In the genomic region with DNA sequence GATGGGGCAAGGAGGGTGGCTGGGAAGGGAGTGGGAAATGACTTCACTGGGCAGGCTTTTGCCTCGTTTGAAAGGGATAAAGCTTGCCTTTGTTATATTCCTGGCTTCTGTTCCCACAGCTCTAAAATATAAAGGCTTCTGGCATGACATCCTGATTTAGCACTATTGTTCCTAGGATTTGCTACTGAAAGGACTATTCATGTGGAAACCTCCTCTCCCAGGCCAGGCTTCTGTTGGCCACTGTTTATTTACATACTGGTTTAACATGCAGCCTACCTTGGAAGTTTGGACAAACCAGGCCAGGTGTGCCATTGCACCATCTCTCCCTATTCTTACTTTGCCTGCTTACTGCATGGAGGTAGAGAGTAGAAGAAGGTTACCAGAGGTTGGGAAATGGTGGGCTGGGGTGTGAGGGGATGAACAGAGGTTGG, we compare ENCODE assay signal across 10 cellular contexts. TPM values are rescaled to one million over a fixed set of nuclear protein-coding genes. Genes with fewer than 3 reads are reported as not detected.
DNase-seq lines count a peak whose midpoint lies in the region; ATAC-seq, FAIRE-seq and TF ChIP-seq lines count a peak whose summit lies in the region.
"Had no signal": no experiment of that assay in that cellular context is flagged by ENCODE, and none has a peak within 500 bp of the region (broad histone marks: within the 10 kb centered on the region; RNA-seq: fewer than 3 reads in every experiment).

No MANE protein-coding gene starts in this region.

- no peak for TF ChIP-seq RAD21 in IMR-90 (IDR thresholded peaks at IDR 0.05; ENCODE audit: low read length)

- peak overlapping the region; percentile 74 for H3K4ac ChIP-seq in IMR-90 (ENCODE audit: low read depth, low read length)

- 0 out of 2 replicates have a peak overlapping the region, but pooled peaks have one; percentile 10 for H3K23ac ChIP-seq in IMR-90 (ENCODE audit: low read depth, low read length)

- H4K20me1 ChIP-seq in IMR-90 (ENCODE audit: insufficient read depth, low read length): no peaks in the 10 kb centered on the region

- no peak overlapping the region for H2AK9ac ChIP-seq in IMR-90 (replicated peaks; ENCODE audit: low read depth, low read length, poor library complexity)

- H3K79me1 ChIP-seq in IMR-90 (ENCODE audit: low read depth in 1 of 2, low read length in 2 of 2): peaks cover 7 to 15% of the 10 kb centered on the region in 2 experiments; a peak in 3 of 4 replicates

- H3K4me3 ChIP-seq in IMR-90 (ENCODE audit: insufficient read depth, low read depth, low read length) (no peak overlapping the region), Peyer's patch (no peak overlapping the region)

- no peak overlapping the region for H3K9ac ChIP-seq in IMR-90 (ENCODE audit: low read depth, low read length)

- CTCF ChIA-PET in IMR-90 (lab: Yijun Ruan, JAX): no interaction called here

- H4K5ac ChIP-seq in IMR-90 (ENCODE audit: low read depth, low read length): no peak overlapping the region

- H3K14ac ChIP-seq in IMR-90 (replicated peaks; ENCODE audit: low read depth, low read length): no peak overlapping the region

- H2BK5ac ChIP-seq in IMR-90 (ENCODE audit: low read depth, low read length, poor library complexity, severe bottlenecking): no peak overlapping the region

- H3K27ac ChIP-seq in IMR-90 (ENCODE audit: insufficient read depth, low read length) (no peak overlapping the region), VCaP (peak overlapping the region; percentile 98), Peyer's patch (no peak overlapping the region)

- peak overlapping the region; percentile 70 for H2BK20ac ChIP-seq in IMR-90 (ENCODE audit: low read depth, low read length)

- ATAC-seq in IMR-90 (ENCODE audit: low read depth) (no peak), HG03432 (IDR thresholded peaks at IDR 0.05; ENCODE audit: unreplicated experiment) (no peak)

- no peaks in the 10 kb centered on the region for H3K9me3 ChIP-seq in IMR-90 (ENCODE audit: control insufficient read depth, insufficient read depth, low read length)
- H3K9me3 ChIP-seq in Peyer's patch: no peaks in the 10 kb centered on the region

- peak overlapping the region; percentile 75; the same call in 1 of the 3 replicates for H2BK15ac ChIP-seq in IMR-90 (ENCODE audit: low read depth, low read length)

- peak overlapping the region; percentile 71 for H2BK120ac ChIP-seq in IMR-90 (ENCODE audit: low read depth, low read length)

- no peak overlapping the region for H3K56ac ChIP-seq in IMR-90 (ENCODE audit: extremely low read depth, insufficient read depth, low read length)

- no CpG with 5 or more reads among the region's 1 CpG for WGBS in IMR-90 (ENCODE audit: extremely low coverage in 2 of 2, insufficient read length in 1 of 2), 2 experiments

- H2AK5ac ChIP-seq in IMR-90 (ENCODE audit: low read depth, low read length): peak overlapping the region; percentile 31; the same call in 1 of the 2 replicates

- POLR2A ChIA-PET in IMR-90 (lab: Charles Lee; ENCODE audit: unreplicated experiment): interaction anchor here (0.6 kb wide), 1 partner anchor 60 kb away, joined by 3 read pairs; no protein-coding TSS in a partner anchor

- H3K9me1 ChIP-seq in IMR-90 (ENCODE audit: insufficient read depth, low read length): peaks cover 9% of the 10 kb centered on the region

- no peak overlapping the region for H3K4me2 ChIP-seq in IMR-90 (ENCODE audit: low read depth, low read length)

- H2AFZ ChIP-seq in IMR-90 (replicated peaks; ENCODE audit: low read length, poor library complexity): no peak overlapping the region

- no peak for TF ChIP-seq CTCF in IMR-90 (conservative IDR thresholded peaks at IDR 0.05; ENCODE audit: low read depth, low read length)
- no peak for TF ChIP-seq CTCF in VCaP (conservative IDR thresholded peaks at IDR 0.05)
- no peak for TF ChIP-seq CTCF in Peyer's patch (IDR thresholded peaks at IDR 0.05)

- no TSS peak for BruUV-seq in IMR-90 (replicated peaks; lab: Mats Ljungman, UMichigan)

- H3K36me3 ChIP-seq in IMR-90 (ENCODE audit: control insufficient read depth, insufficient read depth, low read length): no peaks in the 10 kb centered on the region
- no peaks in the 10 kb centered on the region for H3K36me3 ChIP-seq in Peyer's patch

- peak overlapping the region in 1 of 2 experiments; percentile 30; a peak in 1 of 4 replicates for H4K8ac ChIP-seq in IMR-90 (ENCODE audit: low read depth in 2 of 2, low read length in 2 of 2)

- dilution Hi-C loops in IMR-90 (cut with HindIII; ENCODE audit: low sequenced_read_pairs, unreplicated experiment): no loop called here

- TF ChIP-seq POLR2A in IMR-90 (IDR thresholded peaks at IDR 0.05; ENCODE audit: low read depth, low read length): no peak
- no peak for TF ChIP-seq POLR2A in Peyer's patch (IDR thresholded peaks at IDR 0.05)

- H4K91ac ChIP-seq in IMR-90 (ENCODE audit: insufficient read depth, low read depth, low read length): peak overlapping the region; percentile 38; the same call in 1 of the 2 replicates

- H3K27me3 ChIP-seq in IMR-90 (ENCODE audit: control insufficient read depth, insufficient read depth, low read length): no peaks in the 10 kb centered on the region
- H3K27me3 ChIP-seq in Peyer's patch: no peaks in the 10 kb centered on the region

- peak overlapping the region; percentile 49 for H3K18ac ChIP-seq in IMR-90 (ENCODE audit: low read depth, low read length)

- intact Hi-C loops in IMR-90 (cut with micrococcal nuclease): no loop called here

- in situ Hi-C loops in IMR-90 (cut with MboI; ENCODE audit: low sequenced_read_pairs): no loop called here

- H3K4me1 ChIP-seq in IMR-90 (ENCODE audit: control insufficient read depth, insufficient read depth, low read length) (peaks cover 15% of the 10 kb centered on the region), Peyer's patch (peaks cover 0 to 6% (median 0%) of the 10 kb centered on the region in 4 donors)

- no peak for FAIRE-seq in HTR-8/SVneo (lab: Jason Lieb, UNC)

- DNase-seq in IMR-90: no peak
- DNase-seq in iPS DF 4.7 (ENCODE audit: extremely low read depth, low spot score): peak; percentile 89
- peak; percentile 94 for DNase-seq in putamen (ENCODE audit: low spot score)
- no peak for DNase-seq in HTR-8/SVneo (ENCODE audit: insufficient read length, low spot score)
- no peak for DNase-seq in NCI-H226
- DNase-seq in Peyer's patch: no peak
- DNase-seq: activated CD4-positive, alpha-beta memory T cell treated with anti-CD3 and anti-CD28 coated beads for 36 hours; NCI-H446 had no signal

TF ChIP-seq in IMR-90, 13 proteins besides CTCF, POLR2A, EP300 and RAD21:
- TF ChIP-seq, protein P1, sequence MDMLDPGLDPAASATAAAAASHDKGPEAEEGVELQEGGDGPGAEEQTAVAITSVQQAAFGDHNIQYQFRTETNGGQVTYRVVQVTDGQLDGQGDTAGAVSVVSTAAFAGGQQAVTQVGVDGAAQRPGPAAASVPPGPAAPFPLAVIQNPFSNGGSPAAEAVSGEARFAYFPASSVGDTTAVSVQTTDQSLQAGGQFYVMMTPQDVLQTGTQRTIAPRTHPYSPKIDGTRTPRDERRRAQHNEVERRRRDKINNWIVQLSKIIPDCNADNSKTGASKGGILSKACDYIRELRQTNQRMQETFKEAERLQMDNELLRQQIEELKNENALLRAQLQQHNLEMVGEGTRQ (IDR thresholded peaks at IDR 0.05; ENCODE audit: low read depth, low read length): no peak
- TF ChIP-seq BHLHE40 (IDR thresholded peaks at IDR 0.05; ENCODE audit: low read depth, low read length) (no peak), RCOR1 (IDR thresholded peaks at IDR 0.05; ENCODE audit: insufficient replicate concordance, low read length) (no peak), CEBPB (IDR thresholded peaks at IDR 0.05; ENCODE audit: low read depth, low read length) (no peak), NFE2L2 (IDR thresholded peaks at IDR 0.05; ENCODE audit: low read depth, low read length) (no peak), MXI1 (IDR thresholded peaks at IDR 0.05; ENCODE audit: borderline replicate concordance, low read depth, low read length) (no peak), MAFK (IDR thresholded peaks at IDR 0.05; ENCODE audit: low read depth, low read length) (no peak), CHD1 (IDR thresholded peaks at IDR 0.05; ENCODE audit: low read depth, low read length) (no peak), RFX5 (IDR thresholded peaks at IDR 0.05; ENCODE audit: low read depth, low read length) (no peak), SMC3 (IDR thresholded peaks at IDR 0.05; ENCODE audit: low read depth, low read length) (no peak), FOS (IDR thresholded peaks at IDR 0.05; ENCODE audit: low read depth, low read length) (no peak), MAZ (IDR thresholded peaks at IDR 0.05; ENCODE audit: borderline replicate concordance, low read depth, low read length) (no peak)
- TF ChIP-seq, protein P2, sequence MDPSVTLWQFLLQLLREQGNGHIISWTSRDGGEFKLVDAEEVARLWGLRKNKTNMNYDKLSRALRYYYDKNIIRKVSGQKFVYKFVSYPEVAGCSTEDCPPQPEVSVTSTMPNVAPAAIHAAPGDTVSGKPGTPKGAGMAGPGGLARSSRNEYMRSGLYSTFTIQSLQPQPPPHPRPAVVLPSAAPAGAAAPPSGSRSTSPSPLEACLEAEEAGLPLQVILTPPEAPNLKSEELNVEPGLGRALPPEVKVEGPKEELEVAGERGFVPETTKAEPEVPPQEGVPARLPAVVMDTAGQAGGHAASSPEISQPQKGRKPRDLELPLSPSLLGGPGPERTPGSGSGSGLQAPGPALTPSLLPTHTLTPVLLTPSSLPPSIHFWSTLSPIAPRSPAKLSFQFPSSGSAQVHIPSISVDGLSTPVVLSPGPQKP (IDR thresholded peaks at IDR 0.05; ENCODE audit: borderline replicate concordance, low read depth, low read length): no peak
TF ChIP-seq in IMR-90: peak in this region for 0.

RNA-seq across cellular contexts. Expression of a gene that starts 2.4 kb away (rescaled TPM):
- total RNA-seq in IMR-90 (2012; rRNA removed) (33.6 and 50.0 TPM in 2 replicates), Peyer's patch (10 to 100 TPM in 2 of 4 donors, 1 to 10 TPM in 2; 1.6 to 90.8 (median 12.3) TPM)
- 43.1 and 53.8 TPM in 2 replicates for polyA plus RNA-seq in IMR-90 (2012; rRNA removed)
- polyA plus RNA-seq in IMR-90 (2012; cell fraction: cytosol; rRNA removed): 47.4 and 70.5 TPM in 2 replicates
- polyA plus RNA-seq in IMR-90 (2012; cell fraction: nucleus; rRNA removed; ENCODE audit: low replicate concordance): 28.7 and 43.9 TPM in 2 replicates

Comparison
In these comparisons a context has a peak if more than half of its experiments do, and no peak if none do; other contexts are left out.
1. DNase-seq: peak in iPS DF 4.7 (single experiment) and putamen (single experiment); none in IMR-90 (single experiment), HTR-8/SVneo (single experiment), NCI-H226 (single experiment) and Peyer's patch (0 of 3).